Comparison of ENCODE assay signal across 15 cellular contexts in the genomic region with DNA sequence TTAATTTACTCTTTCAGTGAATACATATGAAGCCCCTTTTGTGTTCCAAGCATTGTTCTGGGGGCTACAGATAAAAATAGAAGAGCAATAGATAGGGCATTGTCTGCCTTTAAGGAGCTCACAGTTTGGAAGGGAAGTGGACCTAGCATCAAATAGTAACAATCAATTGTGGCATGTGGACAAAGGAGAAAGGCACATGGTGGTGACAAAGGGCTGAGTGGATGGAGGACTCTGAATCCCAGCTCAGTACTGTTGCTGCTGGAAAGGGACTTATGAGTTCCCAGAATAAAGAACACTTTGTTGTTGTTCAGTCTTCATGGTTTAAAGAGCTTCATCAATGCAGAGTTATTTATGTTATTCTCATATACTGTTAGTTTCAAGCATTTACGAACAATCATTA.
A peak's percentile ranks its signal among the peaks of the same experiment; 100 is the strongest.
DNase-seq lines count a peak whose midpoint lies in the region; ATAC-seq, FAIRE-seq and TF ChIP-seq lines count a peak whose summit lies in the region.
"Had no signal": no experiment of that assay in that cellular context is flagged by ENCODE, and none has a peak within 500 bp of the region (broad histone marks: within the 10 kb centered on the region; RNA-seq: fewer than 3 reads in every experiment).

No MANE protein-coding gene starts in this region.

- no peak for ATAC-seq in GM21529 (IDR thresholded peaks at IDR 0.05; ENCODE audit: unreplicated experiment)
- ATAC-seq: GM12878, GM23338 had no signal

- DNase-seq in D721Med (ENCODE audit: insufficient read length, low spot score) (no peak), frontal cortex (ENCODE audit: low spot score in 2 of 2) (peak in 1 of 2 donors; percentile 12), midbrain (lab: John Stamatoyannopoulos, UW) (peak; percentile 68), superior temporal gyrus (ENCODE audit: extremely low spot score) (peak; percentile 84), hepatic stellate cell (ENCODE audit: low spot score) (no peak)
- no peak for DNase-seq in activated effector memory CD4-positive, alpha-beta T cell treated with anti-CD3 and anti-CD28 coated beads, Interleukin-2, amount 50 U/mL, for 16 hours
- DNase-seq: ACHN; Calu3; CD4-positive, alpha-beta T cell; DMS79; H9 had no signal

- no peak for TF ChIP-seq CTCF in D721Med (IDR thresholded peaks at IDR 0.05; ENCODE audit: insufficient read depth, missing control alignments)

- FAIRE-seq in D721Med (lab: Jason Lieb, UNC): peak; percentile 61
- peak; percentile 28 for FAIRE-seq in frontal cortex (lab: Jason Lieb, UNC)
- FAIRE-seq: GM12878, GM18507 had no signal

Comparison
In these comparisons a context has a peak if more than half of its experiments do, and no peak if none do; other contexts are left out.
1. DNase-seq: peak in midbrain (single experiment) and superior temporal gyrus (single experiment); none in D721Med (single experiment), activated effector memory CD4-positive, alpha-beta T cell treated with anti-CD3 and anti-CD28 coated beads, Interleukin-2, amount 50 U/mL, for 16 hours (single experiment) and hepatic stellate cell (single experiment).